In the genomic region with DNA sequence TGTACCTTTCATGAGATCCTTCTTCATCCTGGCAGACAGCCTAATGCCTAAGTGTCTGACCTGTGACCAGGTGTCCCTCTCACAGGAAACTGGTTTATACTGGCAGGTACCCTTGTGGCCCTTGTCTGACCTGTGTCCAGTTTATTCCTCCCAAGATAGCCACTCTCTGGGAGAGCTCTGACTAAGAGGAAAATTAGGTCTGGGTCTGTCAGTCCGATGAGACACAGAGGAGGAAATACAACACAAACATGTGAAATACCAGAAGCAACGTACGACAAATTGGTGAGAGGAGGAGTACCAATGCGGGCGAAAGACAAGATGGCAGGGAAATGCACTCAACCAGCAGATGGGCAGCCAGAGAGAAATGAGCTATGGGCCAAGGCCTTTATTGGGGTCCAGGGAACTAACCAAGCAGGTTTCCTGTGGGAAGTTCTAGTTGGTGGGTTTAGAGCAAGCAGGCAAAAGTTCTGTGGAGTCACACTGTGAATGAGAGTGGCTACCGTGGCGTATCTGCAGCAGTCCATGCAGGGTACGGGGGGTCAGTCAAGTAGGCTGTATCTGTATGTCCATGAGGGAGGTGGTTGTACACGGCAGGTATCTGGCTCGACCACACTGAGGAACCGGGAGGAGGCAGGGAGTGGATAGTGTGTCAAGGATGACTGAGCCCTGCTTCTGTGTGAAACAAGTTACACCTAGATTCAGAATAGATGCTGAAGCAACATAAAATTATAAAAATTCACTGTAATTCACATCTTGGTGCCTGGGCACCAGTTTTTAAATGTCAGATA, we compare ENCODE assay signal across 13 cellular contexts.
A peak's percentile ranks its signal among the peaks of the same experiment; 100 is the strongest.
DNase-seq lines count a peak whose midpoint lies in the region; ATAC-seq and TF ChIP-seq lines count a peak whose summit lies in the region.
"Had no signal": no experiment of that assay in that cellular context is flagged by ENCODE, and none has a peak within 500 bp of the region (broad histone marks: within the 10 kb centered on the region; RNA-seq: fewer than 3 reads in every experiment).

No MANE protein-coding gene starts in this region.

- H3K36me3 Mint-ChIP-seq in Calu3 (ENCODE audit: insufficient read depth, unreplicated experiment): no peaks in the 10 kb centered on the region
- peaks cover 7% of the 10 kb centered on the region for H3K36me3 Mint-ChIP-seq in activated CD8-positive, alpha-beta T cell treated with anti-CD3 and anti-CD28 coated beads for 36 hours (ENCODE audit: low read depth)

- CTCF ChIA-PET in Calu3 (lab: Charles Lee): no interaction called here
- CTCF ChIA-PET in activated CD8-positive, alpha-beta T cell treated with anti-CD3 and anti-CD28 coated beads for 36 hours (lab: Charles Lee): interaction anchor here (1.1 to 1.4 kb wide), 3 partner anchors 9 to 111 kb away, joined by 3 to 5 read pairs (median 3); no protein-coding TSS in a partner anchor

- no TSS peak for BruUV-seq in Calu3 (replicated peaks; lab: Mats Ljungman, UMichigan)

- peak overlapping the region; percentile 6 for H3K4me3 Mint-ChIP-seq in Calu3 (ENCODE audit: low read depth, unreplicated experiment)
- H3K4me3 Mint-ChIP-seq in activated CD8-positive, alpha-beta T cell treated with anti-CD3 and anti-CD28 coated beads for 36 hours: no peak overlapping the region

- H3K27ac ChIP-seq in C4-2B: peak overlapping the region; percentile 52

- H3K27ac Mint-ChIP-seq in Calu3 (ENCODE audit: unreplicated experiment): peak overlapping the region; percentile 74
- peak overlapping the region; percentile 18 for H3K27ac Mint-ChIP-seq in activated CD8-positive, alpha-beta T cell treated with anti-CD3 and anti-CD28 coated beads for 36 hours

- POLR2A ChIA-PET in activated CD8-positive, alpha-beta T cell treated with anti-CD3 and anti-CD28 coated beads for 36 hours (lab: Charles Lee): no interaction called here

- no peaks in the 10 kb centered on the region for H3K27me3 Mint-ChIP-seq in Calu3 (ENCODE audit: unreplicated experiment)
- no peaks in the 10 kb centered on the region for H3K27me3 Mint-ChIP-seq in activated CD8-positive, alpha-beta T cell treated with anti-CD3 and anti-CD28 coated beads for 36 hours

- peaks cover 24% of the 10 kb centered on the region for H3K4me1 Mint-ChIP-seq in Calu3 (ENCODE audit: low read depth, unreplicated experiment)
- H3K4me1 Mint-ChIP-seq in activated CD8-positive, alpha-beta T cell treated with anti-CD3 and anti-CD28 coated beads for 36 hours (ENCODE audit: low read depth): peaks cover 72% of the 10 kb centered on the region

- intact Hi-C loops in Calu3 (cut with micrococcal nuclease; ENCODE audit: unreplicated experiment): loop anchor here (5.0 kb wide), 2 partner anchors 39 to 59 kb away; no protein-coding TSS in a partner anchor
- intact Hi-C loops in activated CD8-positive, alpha-beta T cell treated with anti-CD3 and anti-CD28 coated beads for 36 hours (cut with micrococcal nuclease): no loop called here

- DNase-seq in Calu3 (no peak), kidney tubule cell (ENCODE audit: low spot score) (peak; percentile 79), SK-N-DZ (ENCODE audit: low spot score) (no peak), CD1c-positive myeloid dendritic cell (ENCODE audit: extremely low spot score) (no peak)
- no peak for DNase-seq in activated CD8-positive, alpha-beta T cell treated with anti-CD3 and anti-CD28 coated beads for 36 hours
- DNase-seq: activated CD4-positive, CD25-positive, alpha-beta regulatory T cell treated with anti-CD3 and anti-CD28 coated beads, Interleukin-2, amount 50 U/mL, for 72 hours; C1 segment of cervical spinal cord; KG1; NCI-H187 treated with DMSO at 0.1 percent for 48 hours; right cardiac atrium; SHP77 treated with DMSO at 0.1 percent for 48 hours had no signal

- no peak for ATAC-seq in activated CD8-positive, alpha-beta T cell treated with anti-CD3 and anti-CD28 coated beads for 36 hours
- ATAC-seq in GM19324 (IDR thresholded peaks at IDR 0.05; ENCODE audit: low FRiP score, unreplicated experiment): no peak

- H3K9me3 Mint-ChIP-seq in Calu3 (ENCODE audit: low read depth, unreplicated experiment): no peaks in the 10 kb centered on the region
- H3K9me3 Mint-ChIP-seq in activated CD8-positive, alpha-beta T cell treated with anti-CD3 and anti-CD28 coated beads for 36 hours: peaks cover 2% of the 10 kb centered on the region

- no peak for TF ChIP-seq CTCF in C4-2B (conservative IDR thresholded peaks at IDR 0.05)
- no peak for TF ChIP-seq CTCF in Calu3 (IDR thresholded peaks at IDR 0.05; ENCODE audit: unreplicated experiment)
- no peak for TF ChIP-seq CTCF in activated CD8-positive, alpha-beta T cell treated with anti-CD3 and anti-CD28 coated beads for 36 hours (IDR thresholded peaks at IDR 0.05)
